In genomic region chr3:11095932-11096265, GRCh38 we compare ENCODE assay signal across 10 cellular contexts.
DNase-seq lines count a peak whose midpoint lies in the region; ATAC-seq and TF ChIP-seq lines count a peak whose summit lies in the region.
"Had no signal": no experiment of that assay in that cellular context is flagged by ENCODE, and none has a peak within 500 bp of the region (broad histone marks: within the 10 kb centered on the region; RNA-seq: fewer than 3 reads in every experiment).

No MANE protein-coding gene starts in this region.

- TF ChIP-seq CTCF in AG10803 (conservative IDR thresholded peaks at IDR 0.05; ENCODE audit: low read length) (peak; percentile 8; the same call in 1 of the 2 replicates), Loucy (conservative IDR thresholded peaks at IDR 0.05; ENCODE audit: low read length) (peak; percentile 30; the same call in 1 of the 2 replicates)

- peaks cover 56% of the 10 kb centered on the region for H3K4me1 Mint-ChIP-seq in dendritic cell treated with granulocyte-macrophage colony-stimulating factor and Interleukin-4, amounts not matched to agents 40 ng/mL and 50 ng/mL, for 4 days (ENCODE audit: low read depth)

- no peaks in the 10 kb centered on the region for H3K9me2 ChIP-seq in Loucy (replicated peaks; ENCODE audit: low read depth, low read length)

- H3K4me1 ChIP-seq in Loucy (ENCODE audit: insufficient read depth, low read length, poor library complexity, severe bottlenecking): no peaks in the 10 kb centered on the region
- H3K4me1 ChIP-seq in muscle layer of duodenum (ENCODE audit: control insufficient read depth in 1 of 2, insufficient read depth in 2 of 2, low read length in 2 of 2): peaks cover 7 to 11% of the 10 kb centered on the region in 2 donors

- ATAC-seq in GM21367 (IDR thresholded peaks at IDR 0.05; ENCODE audit: unreplicated experiment) (no peak), HG02938 (IDR thresholded peaks at IDR 0.05; ENCODE audit: unreplicated experiment) (no peak)

- peak overlapping the region; percentile 62 for H3K4me2 ChIP-seq in Loucy (ENCODE audit: low read depth, low read length, poor library complexity, severe bottlenecking)

- no peaks in the 10 kb centered on the region for H3K36me3 ChIP-seq in Loucy (ENCODE audit: insufficient read depth, low read length)
- no peaks in the 10 kb centered on the region for H3K36me3 ChIP-seq in muscle layer of duodenum (ENCODE audit: control insufficient read depth in 1 of 2, insufficient read depth in 2 of 2, low read length in 2 of 2)
- H3K36me3 ChIP-seq: gastroesophageal sphincter had no signal

- peaks cover 16% of the 10 kb centered on the region for H3K27me3 Mint-ChIP-seq in dendritic cell treated with granulocyte-macrophage colony-stimulating factor and Interleukin-4, amounts not matched to agents 40 ng/mL and 50 ng/mL, for 4 days

- peak overlapping the region; percentile 46 for H3K27ac ChIP-seq in muscle layer of duodenum (ENCODE audit: low read length)

- no peaks in the 10 kb centered on the region for H3F3A ChIP-seq in Loucy (ENCODE audit: low read depth)

- H3K9me3 Mint-ChIP-seq in dendritic cell treated with granulocyte-macrophage colony-stimulating factor and Interleukin-4, amounts not matched to agents 40 ng/mL and 50 ng/mL, for 4 days: no peaks in the 10 kb centered on the region
- H3K9me3 Mint-ChIP-seq: nephron had no signal

- DNase-seq in AG10803 (ENCODE audit: low read depth): no peak
- no peak for DNase-seq in activated naive CD4-positive, alpha-beta T cell (lab: John Stamatoyannopoulos, UW)
- DNase-seq in stimulated activated CD4-positive, alpha-beta T cell treated with anti-CD3 and anti-CD28 coated beads, Interleukin-12 subunit alpha, Interleukin-12 subunit beta, amount 100 ng/mL, for 4 hours: no peak

- H3K36me3 Mint-ChIP-seq in dendritic cell treated with granulocyte-macrophage colony-stimulating factor and Interleukin-4, amounts not matched to agents 40 ng/mL and 50 ng/mL, for 4 days (ENCODE audit: low read depth): no peaks in the 10 kb centered on the region

- H3K79me2 ChIP-seq in Loucy (ENCODE audit: insufficient read depth, low read length): no peaks in the 10 kb centered on the region

- no peak overlapping the region for H2AFZ ChIP-seq in Loucy (ENCODE audit: low read length)

- H3K9me3 ChIP-seq in Loucy (ENCODE audit: insufficient read depth, low read depth, low read length) (peaks cover 5% of the 10 kb centered on the region; the same call in 1 of the 2 replicates), muscle layer of duodenum (ENCODE audit: control insufficient read depth in 1 of 2, low read length in 2 of 2) (no peaks in the 10 kb centered on the region)
- H3K9me3 ChIP-seq: gastroesophageal sphincter had no signal

- H3K4me3 Mint-ChIP-seq in dendritic cell treated with granulocyte-macrophage colony-stimulating factor and Interleukin-4, amounts not matched to agents 40 ng/mL and 50 ng/mL, for 4 days: no peak overlapping the region

- H3K4me3 ChIP-seq in AG10803 (ENCODE audit: low read length) (no peak overlapping the region), Loucy (ENCODE audit: low read length, poor library complexity, severe bottlenecking) (no peak overlapping the region), muscle layer of duodenum (ENCODE audit: low read depth in 1 of 2, low read length in 2 of 2) (peak overlapping the region; percentile 49 to 61)

- no peaks in the 10 kb centered on the region for H3K27me3 ChIP-seq in Loucy (ENCODE audit: insufficient read depth, low read length, poor library complexity, severe bottlenecking)
- H3K27me3 ChIP-seq in muscle layer of duodenum (ENCODE audit: low read depth, low read length): no peaks in the 10 kb centered on the region
- H3K27me3 ChIP-seq: gastroesophageal sphincter had no signal

- intact Hi-C loops in dendritic cell treated with granulocyte-macrophage colony-stimulating factor and Interleukin-4, amounts not matched to agents 40 ng/mL and 50 ng/mL, for 4 days (cut with micrococcal nuclease): no loop called here

- H3K9ac ChIP-seq in Loucy (ENCODE audit: low read depth, low read length, poor library complexity, severe bottlenecking): no peak overlapping the region

- H3K27ac Mint-ChIP-seq in dendritic cell treated with granulocyte-macrophage colony-stimulating factor and Interleukin-4, amounts not matched to agents 40 ng/mL and 50 ng/mL, for 4 days: peak overlapping the region; percentile 79

- H4K20me1 ChIP-seq in Loucy (ENCODE audit: insufficient read depth, low read length, poor library complexity, severe bottlenecking): no peaks in the 10 kb centered on the region

Comparison
In these comparisons a context has a peak if more than half of its experiments do, and no peak if none do; other contexts are left out.
1. H3K4me3 ChIP-seq: peak in muscle layer of duodenum (2 of 2); none in AG10803 (single experiment) and Loucy (single experiment).